9 cellular contexts compared by ENCODE assay signal in genomic region chr17:55348749-55349354, GRCh38.
DNase-seq lines count a peak whose midpoint lies in the region; ATAC-seq and TF ChIP-seq lines count a peak whose summit lies in the region.
"Had no signal": no experiment of that assay in that cellular context is flagged by ENCODE, and none has a peak within 500 bp of the region (broad histone marks: within the 10 kb centered on the region; RNA-seq: fewer than 3 reads in every experiment).

No MANE protein-coding gene starts in this region.

- DNase-seq in GM04504 (ENCODE audit: low read depth) (peak; percentile 12), NCI-H69 (lab: John Stamatoyannopoulos, UW) (peak; percentile 64), epithelial cell of esophagus (ENCODE audit: low read depth) (peak; percentile 58), naive B cell (peak; percentile 13), upper lobe of left lung (peak in 1 of 2 donors; percentile 49)
- peak; percentile 48 for DNase-seq in activated CD8-positive, alpha-beta T cell treated with anti-CD3 and anti-CD28 coated beads for 36 hours

- H3K4me3 Mint-ChIP-seq in activated CD8-positive, alpha-beta T cell treated with anti-CD3 and anti-CD28 coated beads for 36 hours = no peak overlapping the region
- H3K4me3 Mint-ChIP-seq in naive B cell = peak overlapping the region in 1 of 8 donors; percentile 63
- H3K4me3 Mint-ChIP-seq: activated naive CD4-positive, alpha-beta T cell treated with anti-CD3 and anti-CD28 coated beads, Interleukin-2, amount 50 U/mL, for 24 hours had no signal

- H3K27ac ChIP-seq in upper lobe of left lung = no peak overlapping the region

- peaks cover 5% of the 10 kb centered on the region for H3K9me3 Mint-ChIP-seq in activated CD8-positive, alpha-beta T cell treated with anti-CD3 and anti-CD28 coated beads for 36 hours
- peaks cover 0 to 11% (median 7%) of the 10 kb centered on the region in 7 donors for H3K9me3 Mint-ChIP-seq in naive B cell
- H3K9me3 Mint-ChIP-seq: activated naive CD4-positive, alpha-beta T cell treated with anti-CD3 and anti-CD28 coated beads, Interleukin-2, amount 50 U/mL, for 24 hours had no signal

- peaks cover 0 to 8% (median 3%) of the 10 kb centered on the region in 4 donors for H3K4me1 ChIP-seq in upper lobe of left lung

- no peaks in the 10 kb centered on the region for H3K36me3 Mint-ChIP-seq in activated CD8-positive, alpha-beta T cell treated with anti-CD3 and anti-CD28 coated beads for 36 hours (ENCODE audit: low read depth)
- H3K36me3 Mint-ChIP-seq in naive B cell = peaks cover 0 to 5% of the 10 kb centered on the region in 2 donors
- H3K36me3 Mint-ChIP-seq: activated naive CD4-positive, alpha-beta T cell treated with anti-CD3 and anti-CD28 coated beads, Interleukin-2, amount 50 U/mL, for 24 hours had no signal

- H3K4me1 Mint-ChIP-seq in activated CD8-positive, alpha-beta T cell treated with anti-CD3 and anti-CD28 coated beads for 36 hours (ENCODE audit: low read depth) = peaks cover 15% of the 10 kb centered on the region
- peaks cover 4 to 6% (median 4%) of the 10 kb centered on the region in 3 donors for H3K4me1 Mint-ChIP-seq in naive B cell

- no peaks in the 10 kb centered on the region for H3K27me3 ChIP-seq in upper lobe of left lung

- H3K4me3 ChIP-seq in epithelial cell of esophagus (ENCODE audit: low read length) = no peak overlapping the region
- H3K4me3 ChIP-seq in upper lobe of left lung = no peak overlapping the region

- ATAC-seq in HG03196 (IDR thresholded peaks at IDR 0.05; ENCODE audit: unreplicated experiment) (peak; percentile 60), naive B cell (ENCODE audit: low read depth in 2 of 2) (peak in 1 of 2 donors; percentile 43), upper lobe of left lung (ENCODE audit: low FRiP score in 2 of 2) (peak in 1 of 2 donors; percentile 81), HG02870 (IDR thresholded peaks at IDR 0.05; ENCODE audit: unreplicated experiment) (no peak)
- ATAC-seq in activated CD8-positive, alpha-beta T cell treated with anti-CD3 and anti-CD28 coated beads for 36 hours = no peak

- 15 to 16% methylated on average over 10 of the region's 10 CpGs for WGBS in upper lobe of left lung, 2 donors

- no peaks in the 10 kb centered on the region for H3K9me3 ChIP-seq in upper lobe of left lung

- intact Hi-C loops in activated CD8-positive, alpha-beta T cell treated with anti-CD3 and anti-CD28 coated beads for 36 hours (cut with micrococcal nuclease) = loop anchor here (5.0 kb wide), 2 partner anchors 47 to 357 kb away; no protein-coding TSS in a partner anchor

- TF ChIP-seq EP300 in upper lobe of left lung (IDR thresholded peaks at IDR 0.05) = no peak

- no peak for TF ChIP-seq POLR2A in upper lobe of left lung (IDR thresholded peaks at IDR 0.05)

- CTCF ChIA-PET in activated CD8-positive, alpha-beta T cell treated with anti-CD3 and anti-CD28 coated beads for 36 hours (lab: Charles Lee) = interaction anchor here (0.6 to 4.4 kb wide), 18 partner anchors 8 to 376 kb away, joined by 3 to 46 read pairs (median 8); no protein-coding TSS in a partner anchor

- no peak overlapping the region for H3K27ac Mint-ChIP-seq in activated CD8-positive, alpha-beta T cell treated with anti-CD3 and anti-CD28 coated beads for 36 hours
- no peak overlapping the region for H3K27ac Mint-ChIP-seq in naive B cell
- H3K27ac Mint-ChIP-seq: activated naive CD4-positive, alpha-beta T cell treated with anti-CD3 and anti-CD28 coated beads, Interleukin-2, amount 50 U/mL, for 24 hours had no signal

- TF ChIP-seq CTCF in activated CD8-positive, alpha-beta T cell treated with anti-CD3 and anti-CD28 coated beads for 36 hours (IDR thresholded peaks at IDR 0.05) = peak; percentile 88
- TF ChIP-seq CTCF in epithelial cell of esophagus (IDR thresholded peaks at IDR 0.05; ENCODE audit: insufficient read depth, low read depth, low read length, missing control alignments) (peak; percentile 85), upper lobe of left lung (IDR thresholded peaks at IDR 0.05) (peak; percentile 32 to 71 (median 64))

- no peaks in the 10 kb centered on the region for H3K36me3 ChIP-seq in upper lobe of left lung

- peaks cover 4% of the 10 kb centered on the region for H3K27me3 Mint-ChIP-seq in activated CD8-positive, alpha-beta T cell treated with anti-CD3 and anti-CD28 coated beads for 36 hours
- H3K27me3 Mint-ChIP-seq in naive B cell = peaks cover 15 to 26% (median 21%) of the 10 kb centered on the region in 3 donors
- H3K27me3 Mint-ChIP-seq: activated naive CD4-positive, alpha-beta T cell treated with anti-CD3 and anti-CD28 coated beads, Interleukin-2, amount 50 U/mL, for 24 hours had no signal

- POLR2A ChIA-PET in activated CD8-positive, alpha-beta T cell treated with anti-CD3 and anti-CD28 coated beads for 36 hours (lab: Charles Lee) = no interaction called here
